In the genomic region with DNA sequence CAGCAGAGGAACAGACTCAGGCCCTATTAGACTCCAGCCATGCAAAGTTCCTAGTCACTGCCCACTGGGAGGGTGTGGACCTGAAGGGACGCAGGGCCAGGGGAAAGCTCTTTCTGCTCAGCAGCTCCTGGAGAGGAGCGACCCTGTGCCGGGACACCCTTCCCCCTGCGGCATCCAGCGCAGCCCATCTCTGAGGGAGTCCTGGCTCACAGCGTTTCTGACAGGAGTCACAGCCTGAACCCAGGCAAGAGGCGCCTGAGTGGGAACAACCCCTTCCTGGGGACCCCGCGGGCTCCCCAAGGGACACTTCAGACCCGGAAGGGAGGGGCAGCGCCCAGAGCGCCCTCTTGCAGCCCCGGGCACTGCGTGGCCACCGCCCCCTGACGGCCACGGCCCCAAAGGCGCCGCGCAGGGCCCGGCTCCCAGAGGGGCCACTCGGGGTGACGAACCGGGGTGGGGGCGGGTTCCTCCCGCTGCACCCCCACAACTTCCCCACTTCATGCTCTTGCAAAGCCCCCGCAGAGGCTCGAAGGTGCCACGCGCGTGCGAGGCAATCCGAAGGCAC, we compare ENCODE assay signal across 8 cellular contexts. TPM values are rescaled to one million over a fixed set of nuclear protein-coding genes. Genes with fewer than 3 reads are reported as not detected.
DNase-seq lines count a peak whose midpoint lies in the region; FAIRE-seq and TF ChIP-seq lines count a peak whose summit lies in the region.

No MANE protein-coding gene starts in this region.

- peaks cover 28% of the 10 kb centered on the region for H3K4me1 Mint-ChIP-seq in activated CD4-positive, alpha-beta T cell treated with anti-CD3 and anti-CD28 coated beads, Interleukin-2, amount 10 ng/mL, durations not matched to agents 24 days and 14 days

- CTCF ChIA-PET in endothelial cell of umbilical vein (lab: Charles Lee): interaction anchor here (1.0 to 1.5 kb wide), 4 partner anchors 13 to 418 kb away, joined by 3 to 9 read pairs (median 3); a partner anchor contains a TSS

- intact Hi-C loops in activated CD4-positive, alpha-beta T cell treated with anti-CD3 and anti-CD28 coated beads, Interleukin-2, amount 10 ng/mL, durations not matched to agents 24 days and 14 days (cut with micrococcal nuclease): loop anchor here (5.0 kb wide), 4 partner anchors 58 to 1018 kb away; a partner anchor contains a TSS
- intact Hi-C loops in endothelial cell of umbilical vein (cut with micrococcal nuclease): loop anchor here (1.0 to 5.0 kb wide), 2 partner anchors 46 to 248 kb away; a partner anchor contains a TSS

- dilution Hi-C loops in endothelial cell of umbilical vein (cut with MboI; ENCODE audit: extremely low pct_ligation_motif_present, low sequenced_read_pairs): no loop called here

- H3K79me2 ChIP-seq in endothelial cell of umbilical vein (ENCODE audit: control insufficient read depth, insufficient read depth, low read length): peaks cover 47% of the 10 kb centered on the region

- peak overlapping the region; percentile 69 to 97 (median 91) for H3K27ac ChIP-seq in BLaER1 treated with 17β-estradiol and CSF1 and Interleukin-3, amounts not matched to agents 10 nM and 100 nM
- H3K27ac ChIP-seq in endothelial cell of umbilical vein (ENCODE audit: insufficient read depth, low read depth, low read length) (peak overlapping the region; percentile 10), urinary bladder (ENCODE audit: low read depth) (peak overlapping the region; percentile 89)

- peak; percentile 27 to 50 for TF ChIP-seq CTCF in endothelial cell of umbilical vein (IDR thresholded peaks at IDR 0.05; ENCODE audit: extremely low read depth in 1 of 2, insufficient read depth in 1 of 2, low read depth in 1 of 2, low read length in 2 of 2)

- no peaks in the 10 kb centered on the region for H3K9me1 ChIP-seq in endothelial cell of umbilical vein (replicated peaks; ENCODE audit: control insufficient read depth, extremely low read depth, insufficient read depth, low read length)

- H3K9ac ChIP-seq in BLaER1 treated with 17β-estradiol and CSF1 and Interleukin-3, amounts not matched to agents 10 nM and 100 nM: peak overlapping the region; percentile 90 to 99 (median 95)
- H3K9ac ChIP-seq in endothelial cell of umbilical vein (replicated peaks; ENCODE audit: extremely low read depth, insufficient read depth, low read length): peak overlapping the region; percentile 82

- TF ChIP-seq POLR2A in endothelial cell of umbilical vein (IDR thresholded peaks at IDR 0.05; ENCODE audit: low read depth, low read length): no peak

- peaks cover 11% of the 10 kb centered on the region for H3K36me3 Mint-ChIP-seq in activated CD4-positive, alpha-beta T cell treated with anti-CD3 and anti-CD28 coated beads, Interleukin-2, amount 10 ng/mL, durations not matched to agents 24 days and 14 days (ENCODE audit: low read depth)

- FAIRE-seq in HTR-8/SVneo (lab: Jason Lieb, UNC) (peak; percentile 46), endothelial cell of umbilical vein (lab: Jason Lieb, UNC) (peak; percentile 56)

- BruUV-seq in endothelial cell of umbilical vein (replicated peaks; lab: Mats Ljungman, UMichigan): no TSS peak

- H3K27me3 ChIP-seq in BLaER1 treated with 17β-estradiol and CSF1 and Interleukin-3, amounts not matched to agents 10 nM and 100 nM: no peaks in the 10 kb centered on the region
- H3K27me3 ChIP-seq in endothelial cell of umbilical vein (ENCODE audit: control insufficient read depth in 2 of 2, insufficient read depth in 2 of 2, low read length in 2 of 2) (no peaks in the 10 kb centered on the region), mononuclear cell (ENCODE audit: insufficient read depth, low read length) (no peaks in the 10 kb centered on the region)

- peaks cover 6 to 23% (median 17%) of the 10 kb centered on the region in 11 experiments; a peak in 21 of 22 replicates for H3K36me3 ChIP-seq in BLaER1 treated with 17β-estradiol and CSF1 and Interleukin-3, amounts not matched to agents 10 nM and 100 nM
- H3K36me3 ChIP-seq in endothelial cell of umbilical vein (ENCODE audit: control insufficient read depth in 2 of 2, extremely low read depth in 1 of 2, insufficient read depth in 2 of 2, low read length in 2 of 2): peaks cover 0 to 9% of the 10 kb centered on the region in 2 experiments
- H3K36me3 ChIP-seq in urinary bladder (ENCODE audit: insufficient read depth): no peaks in the 10 kb centered on the region

- POLR2A ChIA-PET in endothelial cell of umbilical vein (lab: Charles Lee): no interaction called here

- H3K4me1 ChIP-seq in BLaER1 treated with 17β-estradiol and CSF1 and Interleukin-3, amounts not matched to agents 10 nM and 100 nM: peaks cover 68 to 84% (median 77%) of the 10 kb centered on the region in 10 experiments
- peaks cover 10% of the 10 kb centered on the region for H3K4me1 ChIP-seq in endothelial cell of umbilical vein (ENCODE audit: control insufficient read depth, extremely low read depth, insufficient read depth, low read length)
- peaks cover 34% of the 10 kb centered on the region for H3K4me1 ChIP-seq in mononuclear cell (ENCODE audit: insufficient read depth, low read length)
- H3K4me1 ChIP-seq in urinary bladder (ENCODE audit: insufficient read depth): peaks cover 1% of the 10 kb centered on the region

- peak overlapping the region; percentile 83 for H2AFZ ChIP-seq in endothelial cell of umbilical vein (ENCODE audit: low read depth, low read length)

- no peaks in the 10 kb centered on the region for H3K27me3 Mint-ChIP-seq in activated CD4-positive, alpha-beta T cell treated with anti-CD3 and anti-CD28 coated beads, Interleukin-2, amount 10 ng/mL, durations not matched to agents 24 days and 14 days

- peak overlapping the region; percentile 65 for H3K27ac Mint-ChIP-seq in activated CD4-positive, alpha-beta T cell treated with anti-CD3 and anti-CD28 coated beads, Interleukin-2, amount 10 ng/mL, durations not matched to agents 24 days and 14 days

- WGBS in urinary bladder: under 1% methylated on average over 33 of the region's 33 CpGs

- DNase-seq in GM19238 (ENCODE audit: insufficient read length, low spot score): peak; percentile 51
- DNase-seq in HTR-8/SVneo (ENCODE audit: insufficient read length, low spot score): peak; percentile 81
- DNase-seq in activated CD4-positive, alpha-beta T cell treated with anti-CD3 and anti-CD28 coated beads, Interleukin-2, amount 10 ng/mL, durations not matched to agents 24 days and 14 days: peak; percentile 87
- DNase-seq in endothelial cell of umbilical vein (ENCODE audit: low read depth, low spot score): peak; percentile 37
- no peak for DNase-seq in H4 (ENCODE audit: low spot score)

- H3K4me3 ChIP-seq in BLaER1 treated with 17β-estradiol and CSF1 and Interleukin-3, amounts not matched to agents 10 nM and 100 nM: peak overlapping the region; percentile 78 to 98 (median 88)
- peak overlapping the region; percentile 29 to 78 (median 76) for H3K4me3 ChIP-seq in endothelial cell of umbilical vein (replicated peaks in 1 of 3; ENCODE audit: insufficient read depth in 1 of 3, low read depth in 1 of 3, low read length in 3 of 3)
- H3K4me3 ChIP-seq in mononuclear cell (ENCODE audit: low read length): peak overlapping the region; percentile 80
- peak overlapping the region; percentile 92 for H3K4me3 ChIP-seq in urinary bladder (ENCODE audit: low read depth, low read length)

- H4K20me1 ChIP-seq in BLaER1 treated with 17β-estradiol and CSF1 and Interleukin-3, amounts not matched to agents 10 nM and 100 nM: peaks cover 48 to 69% (median 53%) of the 10 kb centered on the region in 11 experiments
- no peaks in the 10 kb centered on the region for H4K20me1 ChIP-seq in endothelial cell of umbilical vein (replicated peaks; ENCODE audit: control insufficient read depth, extremely low read depth, insufficient read depth, low read length)

- H3K4me3 Mint-ChIP-seq in activated CD4-positive, alpha-beta T cell treated with anti-CD3 and anti-CD28 coated beads, Interleukin-2, amount 10 ng/mL, durations not matched to agents 24 days and 14 days: peak overlapping the region; percentile 85

- no peaks in the 10 kb centered on the region for H3K9me3 ChIP-seq in BLaER1 treated with 17β-estradiol and CSF1 and Interleukin-3, amounts not matched to agents 10 nM and 100 nM (replicated peaks in 1 of 11)
- H3K9me3 ChIP-seq in endothelial cell of umbilical vein (replicated peaks; ENCODE audit: control insufficient read depth, insufficient read depth, low read length) (no peaks in the 10 kb centered on the region), mononuclear cell (ENCODE audit: low read depth, low read length) (no peaks in the 10 kb centered on the region)

- no peaks in the 10 kb centered on the region for H3K9me3 Mint-ChIP-seq in activated CD4-positive, alpha-beta T cell treated with anti-CD3 and anti-CD28 coated beads, Interleukin-2, amount 10 ng/mL, durations not matched to agents 24 days and 14 days

- peak overlapping the region; percentile 92 to 99 (median 97) for H3K4me2 ChIP-seq in BLaER1 treated with 17β-estradiol and CSF1 and Interleukin-3, amounts not matched to agents 10 nM and 100 nM
- H3K4me2 ChIP-seq in endothelial cell of umbilical vein (ENCODE audit: insufficient read depth, low read length): peak overlapping the region; percentile 26

RNA-seq across cellular contexts. Expression of a gene that starts 0.9 kb away (rescaled TPM):
- 48.1 and 49.5 TPM in 2 replicates for total RNA-seq in activated CD4-positive, alpha-beta T cell treated with anti-CD3 and anti-CD28 coated beads, Interleukin-2, amount 10 ng/mL, durations not matched to agents 24 days and 14 days
- 51.1 TPM in 2 replicates for total RNA-seq in endothelial cell of umbilical vein
- polyA plus RNA-seq in endothelial cell of umbilical vein: 78.8 and 113 TPM in 2 replicates
- polyA plus RNA-seq in endothelial cell of umbilical vein (2011; cell fraction: cytosol; rRNA removed): 47.3 and 58.0 TPM in 2 replicates
- 131 and 167 TPM in 2 replicates for polyA plus RNA-seq in endothelial cell of umbilical vein (2011; cell fraction: nucleus; rRNA removed)
- polyA plus RNA-seq in endothelial cell of umbilical vein (2012): 27.4 and 36.1 TPM in 2 replicates
- polyA minus RNA-seq in endothelial cell of umbilical vein: 38.5 and 50.7 TPM in 2 replicates
- polyA minus RNA-seq in endothelial cell of umbilical vein (2011; cell fraction: cytosol; rRNA and poly(A)+ RNA removed): 28.2 TPM
- polyA minus RNA-seq in endothelial cell of umbilical vein (2011; cell fraction: nucleus; rRNA and poly(A)+ RNA removed): 42.7 and 46.8 TPM in 2 replicates
- 16.9 TPM for total RNA-seq in mononuclear cell
- 20.1 TPM for total RNA-seq in urinary bladder
- polyA plus RNA-seq in urinary bladder: 41.2 TPM
- 14.1 and 16.1 TPM in 2 replicates for total RNA-seq in H4 (2014; rRNA removed; shearing (Covaris generic))

RNA-seq across cellular contexts. Expression of a gene that starts 14.4 kb away (rescaled TPM):
- 26.0 and 26.9 TPM in 2 replicates for total RNA-seq in activated CD4-positive, alpha-beta T cell treated with anti-CD3 and anti-CD28 coated beads, Interleukin-2, amount 10 ng/mL, durations not matched to agents 24 days and 14 days
- 25.9 and 30.0 TPM in 2 replicates for total RNA-seq in endothelial cell of umbilical vein
- 8.7 and 10.0 TPM in 2 replicates for polyA plus RNA-seq in endothelial cell of umbilical vein
- 8.2 and 10.6 TPM in 2 replicates for polyA plus RNA-seq in endothelial cell of umbilical vein (2011; cell fraction: cytosol; rRNA removed)
- 32.4 and 36.0 TPM in 2 replicates for polyA plus RNA-seq in endothelial cell of umbilical vein (2011; cell fraction: nucleus; rRNA removed)
- polyA plus RNA-seq in endothelial cell of umbilical vein (2012): 14.1 and 17.3 TPM in 2 replicates
- polyA minus RNA-seq in endothelial cell of umbilical vein: 7.2 and 8.8 TPM in 2 replicates
- polyA minus RNA-seq in endothelial cell of umbilical vein (2011; cell fraction: cytosol; rRNA and poly(A)+ RNA removed): 4.8 TPM
- 6.7 and 10.1 TPM in 2 replicates for polyA minus RNA-seq in endothelial cell of umbilical vein (2011; cell fraction: nucleus; rRNA and poly(A)+ RNA removed)
- 5.5 TPM for total RNA-seq in mononuclear cell
- total RNA-seq in urinary bladder: 8.7 TPM
- polyA plus RNA-seq in urinary bladder: 13.8 TPM
- total RNA-seq in H4 (2014; rRNA removed; shearing (Covaris generic)): 2.2 and 4.4 TPM in 2 replicates

RNA-seq across cellular contexts. Expression of a gene that starts 24.1 kb away (rescaled TPM):
- total RNA-seq in activated CD4-positive, alpha-beta T cell treated with anti-CD3 and anti-CD28 coated beads, Interleukin-2, amount 10 ng/mL, durations not matched to agents 24 days and 14 days: 34.4 and 37.5 TPM in 2 replicates
- total RNA-seq in endothelial cell of umbilical vein: 4.7 and 5.7 TPM in 2 replicates
- 5.3 and 6.9 TPM in 2 replicates for polyA plus RNA-seq in endothelial cell of umbilical vein
- polyA plus RNA-seq in endothelial cell of umbilical vein (2011; cell fraction: cytosol; rRNA removed): 2.8 and 4.4 TPM in 2 replicates
- 9.4 and 14.5 TPM in 2 replicates for polyA plus RNA-seq in endothelial cell of umbilical vein (2011; cell fraction: nucleus; rRNA removed)
- polyA plus RNA-seq in endothelial cell of umbilical vein (2012): 4.0 and 6.1 TPM in 2 replicates
- 1.1 and 3.2 TPM in 2 replicates for polyA minus RNA-seq in endothelial cell of umbilical vein
- polyA minus RNA-seq in endothelial cell of umbilical vein (2011; cell fraction: cytosol; rRNA and poly(A)+ RNA removed): 4.7 TPM
- polyA minus RNA-seq in endothelial cell of umbilical vein (2011; cell fraction: nucleus; rRNA and poly(A)+ RNA removed): 1.8 and 2.5 TPM in 2 replicates
- total RNA-seq in mononuclear cell: 2.3 TPM
- 1.8 TPM for total RNA-seq in urinary bladder
- polyA plus RNA-seq in urinary bladder: 3.8 TPM
- total RNA-seq in H4 (2014; rRNA removed; shearing (Covaris generic)): not detected in 2 replicates

RNA-seq across cellular contexts. Expression of a gene that starts 25.6 kb away (rescaled TPM):
- 79.5 and 81.3 TPM in 2 replicates for total RNA-seq in activated CD4-positive, alpha-beta T cell treated with anti-CD3 and anti-CD28 coated beads, Interleukin-2, amount 10 ng/mL, durations not matched to agents 24 days and 14 days
- total RNA-seq in endothelial cell of umbilical vein (64.2 and 67.4 TPM in 2 replicates), mononuclear cell (36.6 TPM), urinary bladder (44.1 TPM)
- polyA plus RNA-seq in endothelial cell of umbilical vein (27.1 and 35.3 TPM in 2 replicates), urinary bladder (71.8 TPM)
- polyA plus RNA-seq in endothelial cell of umbilical vein (2011; cell fraction: cytosol; rRNA removed): 47.9 and 49.4 TPM in 2 replicates
- 53.5 and 53.7 TPM in 2 replicates for polyA plus RNA-seq in endothelial cell of umbilical vein (2011; cell fraction: nucleus; rRNA removed)
- polyA plus RNA-seq in endothelial cell of umbilical vein (2012): 54.7 and 59.8 TPM in 2 replicates
- polyA minus RNA-seq in endothelial cell of umbilical vein: 54.7 and 61.4 TPM in 2 replicates
- polyA minus RNA-seq in endothelial cell of umbilical vein (2011; cell fraction: cytosol; rRNA and poly(A)+ RNA removed): 34.2 TPM
- 20.4 and 23.1 TPM in 2 replicates for polyA minus RNA-seq in endothelial cell of umbilical vein (2011; cell fraction: nucleus; rRNA and poly(A)+ RNA removed)
- total RNA-seq in H4 (2014; rRNA removed; shearing (Covaris generic)): 35.9 and 36.5 TPM in 2 replicates

Comparison
In these comparisons a context has a peak if more than half of its experiments do, and no peak if none do; other contexts are left out.
1. H3K27ac ChIP-seq: peak in every context shown above with its lines; median percentile 91 in BLaER1 treated with 17β-estradiol and CSF1 and Interleukin-3, amounts not matched to agents 10 nM and 100 nM; 89 in urinary bladder; 10 in endothelial cell of umbilical vein.